10 cellular contexts compared by ENCODE assay signal in the genomic region with DNA sequence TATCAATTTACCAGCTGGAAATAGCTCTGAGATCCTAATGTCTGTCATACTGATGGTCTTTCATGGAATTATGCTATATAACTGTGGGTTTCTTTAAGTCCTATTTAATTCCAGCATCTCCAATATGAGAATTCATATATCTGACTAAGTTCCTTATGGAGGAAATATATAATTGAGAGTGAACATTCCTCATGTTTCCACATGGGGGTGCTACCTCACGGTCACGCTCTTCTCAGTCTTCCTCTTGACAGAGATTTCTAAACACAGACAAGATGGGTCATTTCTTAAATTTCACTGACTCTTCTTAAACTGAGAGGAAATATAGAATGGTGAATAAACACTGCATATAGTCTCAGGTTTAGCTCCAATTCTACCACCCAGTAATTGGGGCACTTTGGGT.
DNase-seq lines count a peak whose midpoint lies in the region; ATAC-seq and TF ChIP-seq lines count a peak whose summit lies in the region.
"Had no signal": no experiment of that assay in that cellular context is flagged by ENCODE, and none has a peak within 500 bp of the region (broad histone marks: within the 10 kb centered on the region; RNA-seq: fewer than 3 reads in every experiment).

No MANE protein-coding gene starts in this region.

- no peak overlapping the region for H3K4me3 Mint-ChIP-seq in MCF 10A (ENCODE audit: unreplicated experiment)
- no peak overlapping the region for H3K4me3 Mint-ChIP-seq in activated T-cell treated with anti-CD3 and anti-CD28 coated beads, Interleukin-2, amount 50 U/mL, for 72 hours
- no peak overlapping the region for H3K4me3 Mint-ChIP-seq in natural killer cell treated with Interleukin-12 subunit alpha and Interleukin-12 subunit beta and Interleukin-15 and Interleukin-18, amount 100 ng/mL, for 72 hours

- no peak overlapping the region for H3K4me3 ChIP-seq in breast epithelium
- no peak overlapping the region for H3K4me3 ChIP-seq in dorsolateral prefrontal cortex
- H3K4me3 ChIP-seq in tibial nerve: no peak overlapping the region
- H3K4me3 ChIP-seq: heart left ventricle had no signal

- H3K36me3 Mint-ChIP-seq in MCF 10A (ENCODE audit: insufficient read depth, unreplicated experiment): no peaks in the 10 kb centered on the region
- H3K36me3 Mint-ChIP-seq in activated T-cell treated with anti-CD3 and anti-CD28 coated beads, Interleukin-2, amount 50 U/mL, for 72 hours (ENCODE audit: insufficient read depth in 2 of 2): no peaks in the 10 kb centered on the region
- peaks cover 7% of the 10 kb centered on the region for H3K36me3 Mint-ChIP-seq in natural killer cell treated with Interleukin-12 subunit alpha and Interleukin-12 subunit beta and Interleukin-15 and Interleukin-18, amount 100 ng/mL, for 72 hours

- 33 to 36% methylated on average over 2 of the region's 2 CpGs for WGBS in tibial nerve, 2 donors

- intact Hi-C loops in MCF 10A (cut with micrococcal nuclease): loop anchor here (1.0 kb wide), 1 partner anchor 79 kb away; no protein-coding TSS in a partner anchor
- intact Hi-C loops in breast epithelium (cut with DNase I; ENCODE audit: low total_unique reads): no loop called here
- intact Hi-C loops in dorsolateral prefrontal cortex (cut with DNase I): no loop called here

- no peaks in the 10 kb centered on the region for H3K9me3 Mint-ChIP-seq in MCF 10A (ENCODE audit: unreplicated experiment)
- no peaks in the 10 kb centered on the region for H3K9me3 Mint-ChIP-seq in activated T-cell treated with anti-CD3 and anti-CD28 coated beads, Interleukin-2, amount 50 U/mL, for 72 hours
- no peaks in the 10 kb centered on the region for H3K9me3 Mint-ChIP-seq in natural killer cell treated with Interleukin-12 subunit alpha and Interleukin-12 subunit beta and Interleukin-15 and Interleukin-18, amount 100 ng/mL, for 72 hours

- POLR2A ChIA-PET in MCF 10A (lab: Yijun Ruan, JAX): no interaction called here

- peak; percentile 22 for TF ChIP-seq CTCF in MCF 10A (IDR thresholded peaks at IDR 0.05; ENCODE audit: unreplicated experiment)
- TF ChIP-seq CTCF in breast epithelium (IDR thresholded peaks at IDR 0.05): no peak
- peak in 54 of 56 donors; percentile 8 to 75 (median 48) for TF ChIP-seq CTCF in dorsolateral prefrontal cortex (IDR thresholded peaks at IDR 0.05 in 54 of 56, conservative IDR thresholded peaks at IDR 0.05 in 2 of 56; ENCODE audit: low read depth in 1 of 56, partially characterized antibody in 56 of 56)
- peak; percentile 19 to 48 (median 25) for TF ChIP-seq CTCF in tibial nerve (IDR thresholded peaks at IDR 0.05)

- no TSS peak for BruUV-seq in MCF 10A (replicated peaks; lab: Mats Ljungman, UMichigan)

- H3K9me3 ChIP-seq in breast epithelium (no peaks in the 10 kb centered on the region), tibial nerve (no peaks in the 10 kb centered on the region)
- H3K9me3 ChIP-seq: heart left ventricle had no signal

- ATAC-seq in activated T-cell treated with anti-CD3 and anti-CD28 coated beads, Interleukin-2, amount 50 U/mL, for 72 hours (replicated peaks in 1 of 2): no peak
- no peak for ATAC-seq in natural killer cell treated with Interleukin-12 subunit alpha and Interleukin-12 subunit beta and Interleukin-15 and Interleukin-18, amount 100 ng/mL, for 72 hours
- ATAC-seq: heart left ventricle had no signal

- H3K36me3 ChIP-seq in breast epithelium (no peaks in the 10 kb centered on the region), tibial nerve (peaks cover 0 to 5% (median 0%) of the 10 kb centered on the region in 3 donors)

- TF ChIP-seq POLR2A in breast epithelium (IDR thresholded peaks at IDR 0.05) (no peak), tibial nerve (IDR thresholded peaks at IDR 0.05) (no peak)

- H3K27me3 ChIP-seq in breast epithelium (no peaks in the 10 kb centered on the region), dorsolateral prefrontal cortex (no peaks in the 10 kb centered on the region), tibial nerve (no peaks in the 10 kb centered on the region)
- H3K27me3 ChIP-seq: heart left ventricle had no signal

- CTCF ChIA-PET in MCF 10A (lab: Yijun Ruan, JAX): interaction anchor here (0.6 to 3.8 kb wide), 6 partner anchors 11 to 634 kb away, joined by 3 to 21 read pairs (median 3); no protein-coding TSS in a partner anchor

- no peaks in the 10 kb centered on the region for H3K4me1 ChIP-seq in breast epithelium
- H3K4me1 ChIP-seq in tibial nerve: no peaks in the 10 kb centered on the region
- H3K4me1 ChIP-seq: heart left ventricle had no signal

- no peaks in the 10 kb centered on the region for H3K4me1 Mint-ChIP-seq in MCF 10A (ENCODE audit: insufficient read depth, unreplicated experiment)
- H3K4me1 Mint-ChIP-seq in activated T-cell treated with anti-CD3 and anti-CD28 coated beads, Interleukin-2, amount 50 U/mL, for 72 hours (ENCODE audit: low read depth): no peaks in the 10 kb centered on the region
- peaks cover 0 to 5% of the 10 kb centered on the region in 2 donors for H3K4me1 Mint-ChIP-seq in natural killer cell treated with Interleukin-12 subunit alpha and Interleukin-12 subunit beta and Interleukin-15 and Interleukin-18, amount 100 ng/mL, for 72 hours (ENCODE audit: low read depth in 2 of 2)

- no peak overlapping the region for H3K27ac Mint-ChIP-seq in MCF 10A (ENCODE audit: low read depth, unreplicated experiment)
- H3K27ac Mint-ChIP-seq in activated T-cell treated with anti-CD3 and anti-CD28 coated beads, Interleukin-2, amount 50 U/mL, for 72 hours: no peak overlapping the region
- no peak overlapping the region for H3K27ac Mint-ChIP-seq in natural killer cell treated with Interleukin-12 subunit alpha and Interleukin-12 subunit beta and Interleukin-15 and Interleukin-18, amount 100 ng/mL, for 72 hours

- H3K27ac ChIP-seq in breast epithelium (no peak overlapping the region), dorsolateral prefrontal cortex (no peak overlapping the region), tibial nerve (no peak overlapping the region)
- H3K27ac ChIP-seq: heart left ventricle had no signal

- H3K27me3 Mint-ChIP-seq in MCF 10A (ENCODE audit: insufficient read depth, unreplicated experiment): no peaks in the 10 kb centered on the region
- H3K27me3 Mint-ChIP-seq in activated T-cell treated with anti-CD3 and anti-CD28 coated beads, Interleukin-2, amount 50 U/mL, for 72 hours (ENCODE audit: low read depth): peaks cover 21% of the 10 kb centered on the region
- H3K27me3 Mint-ChIP-seq in natural killer cell treated with Interleukin-12 subunit alpha and Interleukin-12 subunit beta and Interleukin-15 and Interleukin-18, amount 100 ng/mL, for 72 hours: peaks cover 18 to 30% of the 10 kb centered on the region in 2 donors

- no peak for TF ChIP-seq EP300 in tibial nerve (IDR thresholded peaks at IDR 0.05)

- peak; percentile 32 for DNase-seq in MCF 10A (ENCODE audit: unreplicated experiment)
- DNase-seq in breast epithelium (ENCODE audit: low spot score in 2 of 2): no peak
- peak; percentile 9 for DNase-seq in HT-29 (ENCODE audit: low spot score)
- DNase-seq in dorsolateral prefrontal cortex: no peak
- no peak for DNase-seq in tibial nerve (ENCODE audit: low spot score in 2 of 2)
- DNase-seq in activated T-cell treated with anti-CD3 and anti-CD28 coated beads, Interleukin-2, amount 50 U/mL, for 72 hours: no peak
- DNase-seq in HUDEP-2 (lab: John Stamatoyannopoulos, UW; ENCODE audit: unreplicated experiment in 76 of 76): no peak
- no peak for DNase-seq in natural killer cell treated with Interleukin-12 subunit alpha and Interleukin-12 subunit beta and Interleukin-15 and Interleukin-18, amount 100 ng/mL, for 72 hours (ENCODE audit: low spot score)
- DNase-seq: COR-L47, heart left ventricle had no signal

Comparison
In these comparisons a context has a peak if more than half of its experiments do, and no peak if none do; other contexts are left out.
1. DNase-seq: peak in MCF 10A (single experiment) and HT-29 (single experiment); none in breast epithelium (0 of 2), dorsolateral prefrontal cortex (0 of 10), tibial nerve (0 of 2), activated T-cell treated with anti-CD3 and anti-CD28 coated beads, Interleukin-2, amount 50 U/mL, for 72 hours (0 of 2), HUDEP-2 (0 of 76) and natural killer cell treated with Interleukin-12 subunit alpha and Interleukin-12 subunit beta and Interleukin-15 and Interleukin-18, amount 100 ng/mL, for 72 hours (single experiment).
2. CTCF ChIP-seq: peak in MCF 10A (single experiment), dorsolateral prefrontal cortex (54 of 56) and tibial nerve (5 of 5); none in breast epithelium (0 of 3).